In the genomic region with DNA sequence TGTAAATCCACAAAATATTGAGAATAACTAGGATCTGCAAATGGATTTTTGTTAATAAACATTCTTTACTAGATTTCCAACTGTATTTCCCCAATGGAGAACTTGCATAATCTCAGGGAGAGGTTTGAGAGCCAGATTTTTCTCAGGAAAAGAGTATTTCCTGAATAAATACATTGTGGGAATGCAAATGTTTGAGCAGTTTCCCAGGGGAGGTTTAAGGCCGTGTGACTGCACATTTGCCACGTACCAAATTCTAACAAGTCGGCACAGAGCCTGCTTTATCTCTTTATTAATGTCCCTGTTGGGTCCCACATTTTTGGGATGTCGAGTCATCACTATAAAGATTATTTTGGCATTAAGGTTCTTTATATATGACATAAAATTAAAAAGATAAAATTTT, we compare ENCODE assay signal across 13 cellular contexts. TPM values are rescaled to one million over a fixed set of nuclear protein-coding genes. Genes with fewer than 3 reads are reported as not detected.
A peak's percentile ranks its signal among the peaks of the same experiment; 100 is the strongest.
DNase-seq lines count a peak whose midpoint lies in the region; ATAC-seq lines count a peak whose summit lies in the region.
"Had no signal": no experiment of that assay in that cellular context is flagged by ENCODE, and none has a peak within 500 bp of the region (broad histone marks: within the 10 kb centered on the region; RNA-seq: fewer than 3 reads in every experiment).

No MANE protein-coding gene starts in this region.

- DNase-seq in GM23248 (peak; percentile 53), amniotic epithelial cell (ENCODE audit: low read depth) (peak; percentile 66), foreskin melanocyte (peak; percentile 46), skeletal muscle cell (ENCODE audit: low read depth) (peak; percentile 88), NCI-H146 (lab: John Stamatoyannopoulos, UW) (no peak), anterior cingulate cortex (lab: John Stamatoyannopoulos, UW) (no peak)
- DNase-seq: activated CD4-positive, alpha-beta T cell treated with anti-CD3 and anti-CD28 coated beads, Interleukin-2, amount 50 U/mL, for 4 hours; activated naive CD4-positive, alpha-beta T cell treated with anti-CD3 and anti-CD28 coated beads for 36 hours; effector CD8-positive, alpha-beta T cell; NCI-H1048; NCI-H748 treated with DMSO at 0.1 percent for 48 hours had no signal

- no peaks in the 10 kb centered on the region for H4K20me1 ChIP-seq in GM23248 (ENCODE audit: insufficient read depth)

- H3K36me3 ChIP-seq in GM23248 (ENCODE audit: low read depth): no peaks in the 10 kb centered on the region

- H3K9ac ChIP-seq in GM23248: peak overlapping the region; percentile 39

- no peaks in the 10 kb centered on the region for H3F3A ChIP-seq in GM23248 (ENCODE audit: insufficient read depth)

- no peak overlapping the region for H3K4me3 ChIP-seq in GM23248
- H3K4me3 ChIP-seq in skeletal muscle cell (ENCODE audit: low read depth, low read length): no peak overlapping the region

- no peaks in the 10 kb centered on the region; the same call in 1 of the 2 replicates for H3K9me2 ChIP-seq in GM23248 (ENCODE audit: insufficient read depth)

- WGBS in GM23248 (ENCODE audit: low coverage in 1 of 2, low lambda C conversion rate in 2 of 2, missing lambda C conversion rate in 2 of 2), 2 experiments: 47 to 59% methylated on average over 4 of the region's 4 CpGs

- H3K4me2 ChIP-seq in GM23248 (ENCODE audit: unreplicated experiment): peak overlapping the region; percentile 46

- H2AFZ ChIP-seq in GM23248: no peak overlapping the region; the same call in 1 of the 2 replicates

- in situ Hi-C loops in GM23248 (cut with MboI): no loop called here

- H3K9me3 ChIP-seq in GM23248 (ENCODE audit: low read depth): no peaks in the 10 kb centered on the region

- H3K79me2 ChIP-seq in GM23248 (ENCODE audit: insufficient read depth): no peaks in the 10 kb centered on the region; the same call in 1 of the 2 replicates

- ATAC-seq in GM21619 (IDR thresholded peaks at IDR 0.05; ENCODE audit: unreplicated experiment) (no peak), HG03521 (IDR thresholded peaks at IDR 0.05; ENCODE audit: unreplicated experiment) (no peak)

- H3K27me3 ChIP-seq in GM23248 (replicated peaks; ENCODE audit: insufficient read depth): no peaks in the 10 kb centered on the region

- H3K4me1 ChIP-seq in GM23248 (ENCODE audit: insufficient read depth): peaks cover 20% of the 10 kb centered on the region

- peak overlapping the region; percentile 62 for H3K27ac ChIP-seq in GM23248

RNA-seq across cellular contexts. Expression of a gene that starts 27.0 kb away (rescaled TPM):
- total RNA-seq in GM23248 (2014; rRNA removed; shearing (Covaris generic)): 31.5 and 48.7 TPM in 2 replicates
- polyA plus RNA-seq in GM23248 (2016; fragmentation: Nextera tagmentation; extraction: Ambion mirVana): 62.0 and 64.4 TPM in 2 replicates
- total RNA-seq: activated naive CD4-positive, alpha-beta T cell treated with anti-CD3 and anti-CD28 coated beads for 36 hours had no signal

Comparison
In these comparisons a context has a peak if more than half of its experiments do, and no peak if none do; other contexts are left out.
1. DNase-seq: peak in GM23248 (single experiment), amniotic epithelial cell (single experiment), foreskin melanocyte (single experiment) and skeletal muscle cell (single experiment); none in NCI-H146 (single experiment) and anterior cingulate cortex (0 of 58).